ENCODE assay signal across 13 cellular contexts in the genomic region with DNA sequence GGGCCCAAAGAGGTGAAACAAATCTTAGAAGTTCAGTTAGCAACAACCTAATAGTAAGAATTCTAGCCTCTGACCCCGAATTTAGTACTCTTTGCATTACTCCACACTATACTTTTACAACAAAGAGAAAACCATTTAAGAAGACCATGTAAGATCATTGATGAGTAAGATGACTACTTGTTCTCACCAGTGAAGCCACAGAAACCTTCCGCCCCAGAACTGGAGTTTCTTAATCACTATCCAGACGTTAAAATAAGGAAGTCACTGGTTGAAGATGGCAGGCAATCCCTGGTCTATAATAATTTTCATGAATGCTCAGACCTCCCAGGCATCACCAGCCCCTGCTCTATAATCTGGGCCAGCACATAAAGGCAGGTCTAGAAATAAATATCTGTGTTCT.
DNase-seq lines count a peak whose midpoint lies in the region; ATAC-seq and TF ChIP-seq lines count a peak whose summit lies in the region.
"Had no signal": no experiment of that assay in that cellular context is flagged by ENCODE, and none has a peak within 500 bp of the region (broad histone marks: within the 10 kb centered on the region; RNA-seq: fewer than 3 reads in every experiment).

No MANE protein-coding gene starts in this region.

- no peak overlapping the region for H3K27ac ChIP-seq in coronary artery
- H3K27ac ChIP-seq: pancreas had no signal

- peak; percentile 62 for DNase-seq in GM06990 (ENCODE audit: extremely low read depth, insufficient read length)
- DNase-seq in NOMO-1 treated with DMSO at 0.1 percent for 48 hours (lab: John Stamatoyannopoulos, UW; ENCODE audit: unreplicated experiment), result peak; percentile 73
- no peak for DNase-seq in SHP77 treated with DMSO at 0.1 percent for 48 hours (lab: John Stamatoyannopoulos, UW)
- DNase-seq in coronary artery (ENCODE audit: low spot score), result no peak
- DNase-seq in left ventricle myocardium superior, result no peak
- no peak for DNase-seq in NCI-H2196 (lab: John Stamatoyannopoulos, UW; ENCODE audit: unreplicated experiment)
- DNase-seq: CD8-positive, alpha-beta memory T cell; cerebellar nuclear complex; pancreas; stimulated activated naive CD4-positive, alpha-beta T cell had no signal

- intact Hi-C loops in left ventricle myocardium superior (cut with micrococcal nuclease), result no loop called here

- H3K27me3 ChIP-seq in GM06990 (replicated peaks; ENCODE audit: control insufficient read depth, insufficient read depth, low read length), result no peaks in the 10 kb centered on the region
- H3K27me3 ChIP-seq: pancreas had no signal

- no peak overlapping the region for H3K4me3 ChIP-seq in GM06990 (replicated peaks; ENCODE audit: low read depth, low read length)
- H3K4me3 ChIP-seq in coronary artery, result no peak overlapping the region
- H3K4me3 ChIP-seq: pancreas had no signal

- peak; percentile 88 for ATAC-seq in GM19035 (IDR thresholded peaks at IDR 0.05; ENCODE audit: unreplicated experiment)
- peak; percentile 95 for ATAC-seq in HG02938 (IDR thresholded peaks at IDR 0.05; ENCODE audit: unreplicated experiment)
- ATAC-seq in left ventricle myocardium superior, result no peak
- ATAC-seq: pancreas, WTC11 had no signal

- TF ChIP-seq CTCF in GM06990 (IDR thresholded peaks at IDR 0.05; ENCODE audit: insufficient read depth, low read length, poor library complexity, severe bottlenecking) (no peak), coronary artery (IDR thresholded peaks at IDR 0.05) (no peak)

- no peaks in the 10 kb centered on the region for H3K36me3 ChIP-seq in GM06990 (ENCODE audit: control insufficient read depth, insufficient read depth, low read length)
- H3K36me3 ChIP-seq: pancreas had no signal

Comparison
In these comparisons a context has a peak if more than half of its experiments do, and no peak if none do; other contexts are left out.
1. DNase-seq: peak in GM06990 (single experiment) and NOMO-1 treated with DMSO at 0.1 percent for 48 hours (single experiment); none in SHP77 treated with DMSO at 0.1 percent for 48 hours (single experiment), coronary artery (single experiment), left ventricle myocardium superior (single experiment) and NCI-H2196 (single experiment).